ENCODE assay signal across 15 cellular contexts in genomic region chr11:117735350-117735977, GRCh38.
DNase-seq lines count a peak whose midpoint lies in the region; ATAC-seq and TF ChIP-seq lines count a peak whose summit lies in the region.
"Had no signal": no experiment of that assay in that cellular context is flagged by ENCODE, and none has a peak within 500 bp of the region (broad histone marks: within the 10 kb centered on the region; RNA-seq: fewer than 3 reads in every experiment).

No MANE protein-coding gene starts in this region.

- intact Hi-C loops in activated CD4-positive, alpha-beta memory T cell treated with anti-CD3 and anti-CD28 coated beads for 36 hours (cut with micrococcal nuclease) = no loop called here

- H3K27ac ChIP-seq in cingulate gyrus (ENCODE audit: low read depth, low read length) = peak overlapping the region; percentile 94
- H3K27ac ChIP-seq: C4-2B had no signal

- POLR2A ChIA-PET in GM10248 (lab: Yijun Ruan, JAX) = no interaction called here
- POLR2A ChIA-PET in activated CD4-positive, alpha-beta memory T cell treated with anti-CD3 and anti-CD28 coated beads for 36 hours (lab: Charles Lee) = no interaction called here

- DNase-seq in NCI-H748 (lab: John Stamatoyannopoulos, UW; ENCODE audit: unreplicated experiment) = peak; percentile 17
- no peak for DNase-seq in NCI-H748 treated with DMSO at 0.1 percent for 48 hours (lab: John Stamatoyannopoulos, UW)
- peak; percentile 82 for DNase-seq in pons (ENCODE audit: low spot score)
- no peak for DNase-seq in GM10248 (ENCODE audit: extremely low spot score)
- no peak for DNase-seq in activated CD4-positive, alpha-beta memory T cell treated with anti-CD3 and anti-CD28 coated beads for 36 hours
- DNase-seq: HCEC 1CT; IMR-90; Karpas-422; MM.1S; NCI-H1105 treated with DMSO at 0.1 percent for 48 hours; NCI-H446 treated with DMSO at 0.1 percent for 48 hours; NK-92 treated with Interleukin-12 subunit alpha and Interleukin-12 subunit beta, amount 100 ng/mL, for 24 hours had no signal

- no peaks in the 10 kb centered on the region for H3K9me3 Mint-ChIP-seq in activated CD4-positive, alpha-beta memory T cell treated with anti-CD3 and anti-CD28 coated beads for 36 hours

- CTCF ChIA-PET in GM10248 (lab: Yijun Ruan, JAX) = no interaction called here
- CTCF ChIA-PET in activated CD4-positive, alpha-beta memory T cell treated with anti-CD3 and anti-CD28 coated beads for 36 hours (lab: Charles Lee) = no interaction called here

- no peak overlapping the region for H3K4me3 Mint-ChIP-seq in activated CD4-positive, alpha-beta memory T cell treated with anti-CD3 and anti-CD28 coated beads for 36 hours

- H3K4me1 Mint-ChIP-seq in activated CD4-positive, alpha-beta memory T cell treated with anti-CD3 and anti-CD28 coated beads for 36 hours (ENCODE audit: low read depth) = no peaks in the 10 kb centered on the region

- no peak for ATAC-seq in HG02763 (IDR thresholded peaks at IDR 0.05; ENCODE audit: unreplicated experiment)

- H3K27ac Mint-ChIP-seq in activated CD4-positive, alpha-beta memory T cell treated with anti-CD3 and anti-CD28 coated beads for 36 hours = no peak overlapping the region

- no peak for TF ChIP-seq CTCF in GM10248 (IDR thresholded peaks at IDR 0.05; ENCODE audit: control extremely low read depth, extremely low read depth, low read depth, missing control alignments)

- H3K36me3 Mint-ChIP-seq in activated CD4-positive, alpha-beta memory T cell treated with anti-CD3 and anti-CD28 coated beads for 36 hours = no peaks in the 10 kb centered on the region

- H3K27me3 Mint-ChIP-seq in activated CD4-positive, alpha-beta memory T cell treated with anti-CD3 and anti-CD28 coated beads for 36 hours = peaks cover 10% of the 10 kb centered on the region

Comparison
In these comparisons a context has a peak if more than half of its experiments do, and no peak if none do; other contexts are left out.
1. DNase-seq: peak in NCI-H748 (single experiment) and pons (single experiment); none in NCI-H748 treated with DMSO at 0.1 percent for 48 hours (single experiment), GM10248 (single experiment) and activated CD4-positive, alpha-beta memory T cell treated with anti-CD3 and anti-CD28 coated beads for 36 hours (single experiment).